In genomic region chr19:2271516-2272103, GRCh38 we compare ENCODE assay signal across 7 cellular contexts. TPM values are rescaled to one million over a fixed set of nuclear protein-coding genes. Genes with fewer than 3 reads are reported as not detected.
DNase-seq lines count a peak whose midpoint lies in the region; ATAC-seq and TF ChIP-seq lines count a peak whose summit lies in the region.

No MANE protein-coding gene starts in this region.

- ATAC-seq in natural killer cell: no peak
- no peak for ATAC-seq in omental fat pad (ENCODE audit: low FRiP score)
- no peak for ATAC-seq in GM21723 (IDR thresholded peaks at IDR 0.05; ENCODE audit: unreplicated experiment)

- peak overlapping the region; percentile 90 for H3K4me3 Mint-ChIP-seq in natural killer cell

- H3K27ac ChIP-seq in RWPE1: peak overlapping the region; percentile 94
- H3K27ac ChIP-seq in dorsolateral prefrontal cortex: peak overlapping the region in 56 of 59 donors; percentile 90 to 99 (median 98)

- no peaks in the 10 kb centered on the region for H3K27me3 Mint-ChIP-seq in natural killer cell (ENCODE audit: low read depth in 2 of 2)

- H3K4me3 ChIP-seq in GM12875 (ENCODE audit: low read depth, low read length) (peak overlapping the region; percentile 99), dorsolateral prefrontal cortex (peak overlapping the region; percentile 54 to 100 (median 98))

- POLR2A ChIA-PET in RWPE1 (lab: Yijun Ruan, JAX; ENCODE audit: low non-redundant PET): interaction anchor here (0.6 to 0.8 kb wide), 2 partner anchors 232 to 831 kb away, joined by 3 read pairs; no protein-coding TSS in a partner anchor

- peaks cover 20 to 52% of the 10 kb centered on the region in 2 donors for H3K4me1 Mint-ChIP-seq in natural killer cell

- H3K36me3 Mint-ChIP-seq in natural killer cell: no peaks in the 10 kb centered on the region

- CTCF ChIA-PET in RWPE1 (lab: Yijun Ruan, JAX): interaction anchor here (0.7 kb wide), 1 partner anchor 517 kb away, joined by 4 read pairs; no protein-coding TSS in a partner anchor

- DNase-seq in RWPE1 (ENCODE audit: low spot score) (peak; percentile 63), dorsolateral prefrontal cortex (no peak), natural killer cell (no peak), NCI-H2227 treated with DMSO at 0.1 percent for 48 hours (lab: John Stamatoyannopoulos, UW) (no peak), omental fat pad (ENCODE audit: low spot score) (no peak)

- intact Hi-C loops in dorsolateral prefrontal cortex (cut with DNase I): loop anchor here (2.0 to 5.0 kb wide), 3 partner anchors 56 to 119 kb away; partner anchors contain the start of genes LSM7 (in 1 of the 2) and SPPL2B (in 1 of the 2)
- intact Hi-C loops in natural killer cell (cut with micrococcal nuclease): loop anchor here (2.0 to 10.0 kb wide), 2 partner anchors 53 to 115 kb away; partner anchors contain the start of genes LSM7 and SPPL2B

- TF ChIP-seq CTCF in GM12875 (IDR thresholded peaks at IDR 0.05; ENCODE audit: borderline replicate concordance, insufficient read depth, low read depth, low read length) (no peak), RWPE1 (conservative IDR thresholded peaks at IDR 0.05; ENCODE audit: low read depth) (no peak), dorsolateral prefrontal cortex (IDR thresholded peaks at IDR 0.05 in 54 of 56, conservative IDR thresholded peaks at IDR 0.05 in 2 of 56; ENCODE audit: low read depth in 1 of 56, partially characterized antibody in 56 of 56) (no peak), natural killer cell (IDR thresholded peaks at IDR 0.05) (no peak), omental fat pad (IDR thresholded peaks at IDR 0.05) (no peak)

- no peaks in the 10 kb centered on the region for H3K27me3 ChIP-seq in dorsolateral prefrontal cortex

- peak overlapping the region; percentile 87 to 97 for H3K27ac Mint-ChIP-seq in natural killer cell

- no peaks in the 10 kb centered on the region for H3K9me3 Mint-ChIP-seq in natural killer cell

RNA-seq across cellular contexts. Expression of gene PEAK3, which starts 10.4 kb away (rescaled TPM):
- 1 to 10 TPM in 12 of 120 experiments, under 1 TPM in 101, not detected in 7; 0.16 to 1.5 (median 0.55) TPM for total RNA-seq in dorsolateral prefrontal cortex
- 1 to 10 TPM; 5.7 to 9.5 (median 8.4) TPM for total RNA-seq in natural killer cell
- total RNA-seq in omental fat pad: 1 to 10 TPM in 3 of 4 donors, under 1 TPM in 1; 0.09 to 9.1 (median 1.3) TPM

RNA-seq across cellular contexts. Expression of gene JSRP1, which starts 15.4 kb away (rescaled TPM):
- 1 to 10 TPM in 34 of 120 experiments, under 1 TPM in 34, not detected in 52; 0.43 to 2.3 (median 1.0) TPM for total RNA-seq in dorsolateral prefrontal cortex
- 1 to 10 TPM in 1 of 3 donors, under 1 TPM in 1, not detected in 1; 0.82 to 2.0 TPM for total RNA-seq in natural killer cell
- total RNA-seq in omental fat pad: not detected

RNA-seq across cellular contexts. Expression of gene AMH, which starts 22.5 kb away (rescaled TPM):
- 10 to 100 TPM in 40 of 120 experiments, 1 to 10 TPM in 79, not detected in 1; 2.5 to 24.6 (median 7.6) TPM for total RNA-seq in dorsolateral prefrontal cortex
- 1 to 10 TPM in 1 of 3 donors, under 1 TPM in 2; 0.55 to 2.1 (median 0.88) TPM for total RNA-seq in natural killer cell
- total RNA-seq in omental fat pad: 1 to 10 TPM in 1 of 4 donors, under 1 TPM in 2, not detected in 1; 0.25 to 1.1 (median 0.72) TPM

RNA-seq across cellular contexts. Expression of gene SF3A2, which starts 35.0 kb away (rescaled TPM):
- total RNA-seq in dorsolateral prefrontal cortex (10 to 100 TPM; 27.0 to 68.4 (median 48.2) TPM), natural killer cell (100 to 1,000 TPM; 143 to 165 (median 147) TPM), omental fat pad (10 to 100 TPM; 13.2 to 31.1 (median 24.5) TPM)

RNA-seq across cellular contexts. Expression of gene PLEKHJ1, which starts 35.5 kb away (rescaled TPM):
- total RNA-seq in dorsolateral prefrontal cortex: 10 to 100 TPM; 32.8 to 66.7 (median 46.1) TPM
- total RNA-seq in natural killer cell: 10 to 100 TPM; 36.7 to 45.8 (median 44.7) TPM
- total RNA-seq in omental fat pad: 10 to 100 TPM; 45.0 to 67.5 (median 52.3) TPM
